Comparison of ENCODE assay signal across 9 cellular contexts in the genomic region with DNA sequence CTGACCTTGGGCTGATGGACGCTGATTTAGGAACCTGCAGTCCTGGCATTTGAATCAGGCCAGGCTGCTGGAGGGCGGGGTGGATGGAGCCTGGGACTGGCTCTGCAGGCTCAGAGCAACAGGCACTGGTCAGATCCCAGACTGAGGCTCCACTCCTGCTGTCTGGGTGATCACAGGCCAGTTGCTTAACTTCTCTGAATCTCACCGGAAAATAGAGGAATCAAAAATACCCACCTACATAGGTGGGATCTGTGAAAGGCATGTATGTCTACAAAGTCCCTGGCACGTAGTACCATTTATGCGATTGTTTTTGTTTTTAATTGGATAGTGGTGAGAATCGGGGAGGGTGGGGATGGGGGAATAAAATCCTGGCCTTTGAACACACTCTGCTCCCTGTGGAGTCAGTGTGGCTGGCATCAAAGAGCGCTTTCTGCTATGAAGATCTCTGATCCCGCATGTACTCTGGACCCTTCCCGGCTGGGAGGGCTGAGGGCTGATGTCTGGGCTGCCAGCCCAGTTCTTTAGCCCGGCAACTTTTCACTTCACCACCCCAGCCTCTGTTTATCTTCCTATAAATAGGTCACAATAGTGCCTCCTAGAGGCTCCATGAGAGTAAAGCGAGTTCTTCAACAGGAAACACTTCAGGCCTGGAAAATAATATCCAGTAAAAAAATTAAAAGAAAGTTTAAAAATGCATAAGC.
DNase-seq lines count a peak whose midpoint lies in the region; ATAC-seq and TF ChIP-seq lines count a peak whose summit lies in the region.
"Had no signal": no experiment of that assay in that cellular context is flagged by ENCODE, and none has a peak within 500 bp of the region (broad histone marks: within the 10 kb centered on the region; RNA-seq: fewer than 3 reads in every experiment).

No MANE protein-coding gene starts in this region.

- H3K4me3 ChIP-seq in breast epithelium (no peak overlapping the region), body of pancreas (no peak overlapping the region), kidney epithelial cell (ENCODE audit: low read depth, low read length) (no peak overlapping the region)

- H3K36me3 ChIP-seq in breast epithelium (no peaks in the 10 kb centered on the region), body of pancreas (replicated peaks in 1 of 2; ENCODE audit: insufficient read depth in 1 of 2, low read depth in 2 of 2) (no peaks in the 10 kb centered on the region), kidney epithelial cell (ENCODE audit: control insufficient read depth, insufficient read depth, low read length) (no peaks in the 10 kb centered on the region)

- no peak for DNase-seq in MCF 10A (ENCODE audit: unreplicated experiment)
- no peak for DNase-seq in breast epithelium (ENCODE audit: low spot score in 2 of 2)
- peak; percentile 91 to 96 (median 92) for DNase-seq in body of pancreas
- no peak for DNase-seq in kidney epithelial cell (ENCODE audit: low read depth)
- DNase-seq in stimulated activated CD4-positive, alpha-beta T cell treated with anti-CD3 and anti-CD28 coated beads, Interleukin-15, amount 100 ng/mL, for 24 hours, result no peak
- DNase-seq in GF-D8 (lab: John Stamatoyannopoulos, UW), result no peak
- no peak for DNase-seq in OCI-M2 (lab: John Stamatoyannopoulos, UW; ENCODE audit: unreplicated experiment)
- DNase-seq in NCI-H1436 (lab: John Stamatoyannopoulos, UW), result no peak
- DNase-seq: CD4-positive, CD25-positive, alpha-beta regulatory T cell had no signal

- TF ChIP-seq CTCF in MCF 10A (IDR thresholded peaks at IDR 0.05; ENCODE audit: unreplicated experiment) (peak; percentile 11), breast epithelium (IDR thresholded peaks at IDR 0.05) (no peak), body of pancreas (IDR thresholded peaks at IDR 0.05) (peak; percentile 48 to 83 (median 75)), kidney epithelial cell (IDR thresholded peaks at IDR 0.05; ENCODE audit: insufficient read depth, low read length, poor library complexity, severe bottlenecking) (peak; percentile 16)

- H3K27ac ChIP-seq in breast epithelium, result no peak overlapping the region
- peak overlapping the region; percentile 86 to 95 (median 88) for H3K27ac ChIP-seq in body of pancreas

- no TSS peak for BruUV-seq in MCF 10A (replicated peaks; lab: Mats Ljungman, UMichigan)

- H3K4me1 ChIP-seq in breast epithelium (no peaks in the 10 kb centered on the region), body of pancreas (peaks cover 67% of the 10 kb centered on the region)

- H3K36me3 Mint-ChIP-seq in MCF 10A (ENCODE audit: insufficient read depth, unreplicated experiment), result no peaks in the 10 kb centered on the region
- H3K36me3 Mint-ChIP-seq: CD4-positive, CD25-positive, alpha-beta regulatory T cell had no signal

- no peaks in the 10 kb centered on the region for H3K9me3 ChIP-seq in breast epithelium
- H3K9me3 ChIP-seq in body of pancreas, result no peaks in the 10 kb centered on the region

- no peaks in the 10 kb centered on the region for H3K9me3 Mint-ChIP-seq in MCF 10A (ENCODE audit: unreplicated experiment)
- H3K9me3 Mint-ChIP-seq: CD4-positive, CD25-positive, alpha-beta regulatory T cell had no signal

- no peak for TF ChIP-seq POLR2A in breast epithelium (IDR thresholded peaks at IDR 0.05)
- peak in 2 of 3 donors; percentile 61 to 66 for TF ChIP-seq POLR2A in body of pancreas (IDR thresholded peaks at IDR 0.05)

- H3K27me3 ChIP-seq in breast epithelium, result peaks cover 0 to 18% of the 10 kb centered on the region in 2 donors
- H3K27me3 ChIP-seq in body of pancreas, result no peaks in the 10 kb centered on the region
- H3K27me3 ChIP-seq in kidney epithelial cell (ENCODE audit: control insufficient read depth, insufficient read depth, low read length), result peaks cover 13% of the 10 kb centered on the region

- WGBS in body of pancreas, 2 donors, result 17 to 21% methylated on average over 11 of the region's 11 CpGs

- intact Hi-C loops in MCF 10A (cut with micrococcal nuclease), result no loop called here
- intact Hi-C loops in breast epithelium (cut with DNase I; ENCODE audit: low total_unique reads), result no loop called here
- intact Hi-C loops in body of pancreas (cut with DNase I), result no loop called here

- ATAC-seq in body of pancreas, result peak; percentile 88

- CTCF ChIA-PET in MCF 10A (lab: Yijun Ruan, JAX), result interaction anchor here (0.6 to 6.1 kb wide), 7 partner anchors 11 to 1902 kb away, joined by 3 to 71 read pairs (median 4); no protein-coding TSS in a partner anchor

- no peak overlapping the region for H3K27ac Mint-ChIP-seq in MCF 10A (ENCODE audit: low read depth, unreplicated experiment)
- H3K27ac Mint-ChIP-seq: CD4-positive, CD25-positive, alpha-beta regulatory T cell had no signal

- H3K27me3 Mint-ChIP-seq in MCF 10A (ENCODE audit: insufficient read depth, unreplicated experiment), result no peaks in the 10 kb centered on the region

- no peak overlapping the region for H3K4me3 Mint-ChIP-seq in MCF 10A (ENCODE audit: unreplicated experiment)
- H3K4me3 Mint-ChIP-seq: CD4-positive, CD25-positive, alpha-beta regulatory T cell had no signal

- POLR2A ChIA-PET in MCF 10A (lab: Yijun Ruan, JAX), result interaction anchor here (0.7 kb wide), 1 partner anchor 8 kb away, joined by 3 read pairs; no protein-coding TSS in a partner anchor

- H3K4me1 Mint-ChIP-seq in MCF 10A (ENCODE audit: insufficient read depth, unreplicated experiment), result no peaks in the 10 kb centered on the region
- H3K4me1 Mint-ChIP-seq: CD4-positive, CD25-positive, alpha-beta regulatory T cell had no signal

Comparison
In these comparisons a context has a peak if more than half of its experiments do, and no peak if none do; other contexts are left out.
1. CTCF ChIP-seq: peak in MCF 10A (single experiment), body of pancreas (7 of 7) and kidney epithelial cell (single experiment); none in breast epithelium (0 of 3).
2. DNase-seq: peak in body of pancreas (4 of 4); none in MCF 10A (single experiment), breast epithelium (0 of 2), kidney epithelial cell (single experiment), stimulated activated CD4-positive, alpha-beta T cell treated with anti-CD3 and anti-CD28 coated beads, Interleukin-15, amount 100 ng/mL, for 24 hours (single experiment), GF-D8 (single experiment), OCI-M2 (single experiment) and NCI-H1436 (single experiment).
3. H3K27ac ChIP-seq: peak in body of pancreas (4 of 4); none in breast epithelium (0 of 2).